Comparison of ENCODE assay signal across 37 cellular contexts in the genomic region with DNA sequence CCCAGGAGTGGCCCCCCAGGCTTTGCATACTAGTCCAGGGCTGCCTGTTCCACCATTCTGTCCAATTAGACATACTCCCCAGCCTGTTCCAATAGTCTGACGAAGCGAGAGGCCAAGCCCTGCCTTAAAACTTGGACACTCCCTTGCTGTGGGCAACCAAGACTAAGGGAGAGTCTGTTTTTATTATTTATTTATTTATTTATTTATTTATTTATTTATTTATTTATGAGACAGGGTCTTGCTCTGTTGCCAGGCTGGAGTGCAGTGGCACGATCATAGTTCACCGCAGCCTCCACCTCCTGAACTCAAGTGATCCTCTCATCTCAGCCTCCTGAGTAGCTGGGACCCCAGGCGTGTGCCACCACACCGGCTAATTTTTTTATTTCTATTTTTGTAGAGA. TPM values are rescaled to one million over a fixed set of nuclear protein-coding genes. Genes with fewer than 3 reads are reported as not detected.
DNase-seq lines count a peak whose midpoint lies in the region; ATAC-seq, FAIRE-seq and TF ChIP-seq lines count a peak whose summit lies in the region.
"Had no signal": no experiment of that assay in that cellular context is flagged by ENCODE, and none has a peak within 500 bp of the region (broad histone marks: within the 10 kb centered on the region; RNA-seq: fewer than 3 reads in every experiment).

No MANE protein-coding gene starts in this region.

- no peak for ATAC-seq in A549
- no peak for ATAC-seq in GM19023 (IDR thresholded peaks at IDR 0.05; ENCODE audit: unreplicated experiment)
- no peak for ATAC-seq in HG02938 (IDR thresholded peaks at IDR 0.05; ENCODE audit: unreplicated experiment)
- ATAC-seq: CD8-positive, alpha-beta T cell had no signal

- no peak for TF ChIP-seq RAD21 in A549 (conservative IDR thresholded peaks at IDR 0.05 in 1 of 2, IDR thresholded peaks at IDR 0.05 in 1 of 2)

- H3K9me3 Mint-ChIP-seq in dendritic cell treated with granulocyte-macrophage colony-stimulating factor and Interleukin-4, amounts not matched to agents 40 ng/mL and 50 ng/mL, for 4 days: no peaks in the 10 kb centered on the region
- no peaks in the 10 kb centered on the region for H3K9me3 Mint-ChIP-seq in endodermal cell
- H3K9me3 Mint-ChIP-seq: CD4-positive, alpha-beta T cell; CD8-positive, alpha-beta T cell had no signal

- no peaks in the 10 kb centered on the region for H3K36me3 Mint-ChIP-seq in dendritic cell treated with granulocyte-macrophage colony-stimulating factor and Interleukin-4, amounts not matched to agents 40 ng/mL and 50 ng/mL, for 4 days (ENCODE audit: low read depth)
- H3K36me3 Mint-ChIP-seq in endodermal cell (ENCODE audit: low read depth): peaks cover 15% of the 10 kb centered on the region
- H3K36me3 Mint-ChIP-seq: CD14-positive monocyte; CD4-positive, alpha-beta memory T cell; CD4-positive, CD25-positive, alpha-beta regulatory T cell; CD8-positive, alpha-beta T cell had no signal

- H3K27ac ChIP-seq in A549 (no peak overlapping the region), HEK293 (ENCODE audit: extremely low read depth, low read depth, low read length) (no peak overlapping the region), endodermal cell (ENCODE audit: low read depth, low read length) (no peak overlapping the region)
- H3K27ac ChIP-seq: 22Rv1; BLaER1; BLaER1 treated with 17β-estradiol and CSF1 and Interleukin-3, amounts not matched to agents 10 nM and 100 nM; C4-2B had no signal

- peak overlapping the region; percentile 15 for H3K27ac Mint-ChIP-seq in dendritic cell treated with granulocyte-macrophage colony-stimulating factor and Interleukin-4, amounts not matched to agents 40 ng/mL and 50 ng/mL, for 4 days
- H3K27ac Mint-ChIP-seq in endodermal cell: no peak overlapping the region
- H3K27ac Mint-ChIP-seq: B cell; CD4-positive, alpha-beta memory T cell; CD4-positive, alpha-beta T cell; CD4-positive, CD25-positive, alpha-beta regulatory T cell; CD8-positive, alpha-beta memory T cell; CD8-positive, alpha-beta T cell had no signal

- FAIRE-seq in A549 (lab: Jason Lieb, UNC): no peak
- FAIRE-seq: A204.1, D721Med had no signal

- H3K4me1 Mint-ChIP-seq in dendritic cell treated with granulocyte-macrophage colony-stimulating factor and Interleukin-4, amounts not matched to agents 40 ng/mL and 50 ng/mL, for 4 days (ENCODE audit: low read depth): peaks cover 30% of the 10 kb centered on the region
- H3K4me1 Mint-ChIP-seq in endodermal cell: peaks cover 82% of the 10 kb centered on the region

- no peak overlapping the region for H3K9ac ChIP-seq in endodermal cell (ENCODE audit: extremely low read depth, low read length, poor library complexity, severe bottlenecking)
- H3K9ac ChIP-seq: BLaER1; BLaER1 treated with 17β-estradiol and CSF1 and Interleukin-3, amounts not matched to agents 10 nM and 100 nM had no signal

- TF ChIP-seq CTCF in A549 (IDR thresholded peaks at IDR 0.05) (no peak), HEK293 (tag by site-specific recombination; IDR thresholded peaks at IDR 0.05) (no peak), endodermal cell (conservative IDR thresholded peaks at IDR 0.05) (no peak)

- WGBS in A549 (ENCODE audit: missing lambda C conversion rate): 35% methylated on average over 6 of the region's 6 CpGs
- WGBS in endodermal cell (ENCODE audit: insufficient coverage in 1 of 2, insufficient read length in 1 of 2), 2 experiments: 98% methylated on average over 6 of the region's 6 CpGs; no CpG with 5 or more reads in 1 of the 2 experiments

- H3K27me3 Mint-ChIP-seq in dendritic cell treated with granulocyte-macrophage colony-stimulating factor and Interleukin-4, amounts not matched to agents 40 ng/mL and 50 ng/mL, for 4 days: peaks cover 23% of the 10 kb centered on the region
- peaks cover 6% of the 10 kb centered on the region for H3K27me3 Mint-ChIP-seq in endodermal cell (ENCODE audit: insufficient read depth)

- DNase-seq in A549 (ENCODE audit: low read depth in 1 of 2, low spot score in 1 of 2): no peak
- DNase-seq in endodermal cell: no peak
- DNase-seq in NCI-H1105 treated with DMSO at 0.1 percent for 48 hours (lab: John Stamatoyannopoulos, UW): no peak
- DNase-seq in NCI-H1105 (lab: John Stamatoyannopoulos, UW): no peak
- DNase-seq: 8988T; ACHN; AML-193; BE2C; C1 segment of cervical spinal cord; Caco-2; Calu3; CD4-positive, alpha-beta memory T cell; CD4-positive, alpha-beta T cell; CD4-positive, CD25-positive, alpha-beta regulatory T cell; CD8-positive, alpha-beta memory T cell; CD8-positive, alpha-beta T cell; COR-L47; DMS 273 treated with DMSO at 0.1 percent for 48 hours; DMS153; DMS53; DMS79; DMS79 treated with DMSO at 0.1 percent for 48 hours; DND-41; EL had no signal

- no peak overlapping the region for H3K4me2 ChIP-seq in A549
- H3K4me2 ChIP-seq: BLaER1 had no signal

- intact Hi-C loops in dendritic cell treated with granulocyte-macrophage colony-stimulating factor and Interleukin-4, amounts not matched to agents 40 ng/mL and 50 ng/mL, for 4 days (cut with micrococcal nuclease): no loop called here

- CTCF ChIA-PET in A549 (lab: Yijun Ruan, JAX) (interaction anchor here (0.6 kb wide), 1 partner anchor 153 kb away, joined by 3 read pairs; no protein-coding TSS in a partner anchor), HEK293 (lab: Yijun Ruan, JAX) (interaction anchor here (1.3 kb wide), 1 partner anchor 12 kb away, joined by 3 read pairs; no protein-coding TSS in a partner anchor)

- no peaks in the 10 kb centered on the region for H3K4me1 ChIP-seq in A549
- peaks cover 5% of the 10 kb centered on the region; the same call in 1 of the 2 replicates for H3K4me1 ChIP-seq in HEK293 (ENCODE audit: control insufficient read depth, insufficient read depth, low read length)
- H3K4me1 ChIP-seq in endodermal cell (ENCODE audit: control insufficient read depth, insufficient read depth, low read length): peaks cover 28% of the 10 kb centered on the region
- H3K4me1 ChIP-seq: BE2C, Caco-2 had no signal

- TF ChIP-seq EP300 in A549 (IDR thresholded peaks at IDR 0.05): no peak

- H3K36me3 ChIP-seq in HEK293 (ENCODE audit: control insufficient read depth in 2 of 2, insufficient read depth in 1 of 2, low read length in 2 of 2) (no peaks in the 10 kb centered on the region), endodermal cell (ENCODE audit: control insufficient read depth, insufficient read depth, low read length) (peaks cover 8% of the 10 kb centered on the region)
- H3K36me3 ChIP-seq: BE2C; BLaER1; BLaER1 treated with 17β-estradiol and CSF1 and Interleukin-3, amounts not matched to agents 10 nM and 100 nM had no signal

- H3K4me3 ChIP-seq in A549 (no peak overlapping the region), HEK293 (ENCODE audit: low read depth, low read length) (no peak overlapping the region), endodermal cell (ENCODE audit: low read length) (no peak overlapping the region)
- H3K4me3 ChIP-seq: BLaER1; BLaER1 treated with 17β-estradiol and CSF1 and Interleukin-3, amounts not matched to agents 10 nM and 100 nM had no signal

- no peak for TF ChIP-seq POLR2A in A549 (IDR thresholded peaks at IDR 0.05; ENCODE audit: low read length)

- H3K9me3 ChIP-seq in A549 (no peaks in the 10 kb centered on the region), HEK293 (ENCODE audit: control insufficient read depth, insufficient read depth, low read depth, low read length) (no peaks in the 10 kb centered on the region), endodermal cell (ENCODE audit: control insufficient read depth, low read length) (no peaks in the 10 kb centered on the region)
- H3K9me3 ChIP-seq: BE2C; BLaER1; BLaER1 treated with 17β-estradiol and CSF1 and Interleukin-3, amounts not matched to agents 10 nM and 100 nM; Caco-2 had no signal

- POLR2A ChIA-PET in A549 (lab: Yijun Ruan, JAX): no interaction called here
- POLR2A ChIA-PET in HEK293 (lab: Yijun Ruan, JAX): no interaction called here

- H3K4me3 Mint-ChIP-seq in dendritic cell treated with granulocyte-macrophage colony-stimulating factor and Interleukin-4, amounts not matched to agents 40 ng/mL and 50 ng/mL, for 4 days: no peak overlapping the region
- peak overlapping the region; percentile 28 for H3K4me3 Mint-ChIP-seq in endodermal cell
- H3K4me3 Mint-ChIP-seq: B cell; CD14-positive monocyte; CD4-positive, alpha-beta memory T cell; CD4-positive, alpha-beta T cell; CD4-positive, CD25-positive, alpha-beta regulatory T cell; CD8-positive, alpha-beta memory T cell; CD8-positive, alpha-beta T cell had no signal

- no peaks in the 10 kb centered on the region for H3K27me3 ChIP-seq in endodermal cell (ENCODE audit: control insufficient read depth, insufficient read depth, low read length, poor library complexity, severe bottlenecking)

TF ChIP-seq in A549, 52 proteins besides CTCF, POLR2A, EP300 and RAD21 (continues in another document):
- TF ChIP-seq, protein P1, sequence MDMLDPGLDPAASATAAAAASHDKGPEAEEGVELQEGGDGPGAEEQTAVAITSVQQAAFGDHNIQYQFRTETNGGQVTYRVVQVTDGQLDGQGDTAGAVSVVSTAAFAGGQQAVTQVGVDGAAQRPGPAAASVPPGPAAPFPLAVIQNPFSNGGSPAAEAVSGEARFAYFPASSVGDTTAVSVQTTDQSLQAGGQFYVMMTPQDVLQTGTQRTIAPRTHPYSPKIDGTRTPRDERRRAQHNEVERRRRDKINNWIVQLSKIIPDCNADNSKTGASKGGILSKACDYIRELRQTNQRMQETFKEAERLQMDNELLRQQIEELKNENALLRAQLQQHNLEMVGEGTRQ (IDR thresholded peaks at IDR 0.05): no peak
- peak; percentile 40 for TF ChIP-seq ZC3H11A (IDR thresholded peaks at IDR 0.05)

TF ChIP-seq in HEK293, 187 proteins besides CTCF, POLR2A, EP300 and RAD21 (continues in another document):
- no peak for TF ChIP-seq ZFP37 (tag by site-specific recombination; IDR thresholded peaks at IDR 0.05)
- no peak for TF ChIP-seq ZNF121 (tag by site-specific recombination; IDR thresholded peaks at IDR 0.05)

RNA-seq across cellular contexts. Expression of a gene that starts 6.6 kb away (rescaled TPM):
- polyA plus RNA-seq in A549 (2011; rRNA removed) (not detected in 2 replicates), A549 (2017; fragmentation: RNase III; extraction: RNeasy Plus Mini Kit Qiagen cat#74134 plus additional on column Dnase treatment) (not detected in 3 replicates)
- not detected in 2 replicates for polyA plus RNA-seq in A549 (2012; cell fraction: cytosol; rRNA removed)
- polyA plus RNA-seq in A549 (2012; cell fraction: nucleus; rRNA removed): not detected in 2 replicates
- polyA minus RNA-seq in A549 (2011; rRNA and poly(A)+ RNA removed): not detected in 2 replicates
- total RNA-seq in endodermal cell: 100 to 1,000 TPM; 135 to 167 TPM
- 42.0 TPM for polyA plus RNA-seq in endodermal cell (2013, experiment 1 of 2)
- 40.5 TPM for polyA plus RNA-seq in endodermal cell (2013, experiment 2 of 2)
- total RNA-seq: B cell, Calu3, Daoy had no signal
- polyA plus RNA-seq: CD14-positive monocyte; CD4-positive, CD25-positive, alpha-beta regulatory T cell had no signal
